26 cellular contexts compared by ENCODE assay signal in genomic region chr17:72915631-72916081, GRCh38.
"Had no signal": no experiment of that assay in that cellular context is flagged by ENCODE, and none has a peak within 500 bp of the region (broad histone marks: within the 10 kb centered on the region; RNA-seq: fewer than 3 reads in every experiment).

No MANE protein-coding gene starts in this region.

- ATAC-seq: activated CD4-positive, CD25-positive, alpha-beta regulatory T cell treated with anti-CD3 and anti-CD28 coated beads, Interleukin-2, amount 50 U/mL, for 24 hours; heart left ventricle; natural killer cell; sciatic nerve; stimulated activated memory B cell treated with anti-CD40 and anti-IgM and Interleukin-4, amounts not matched to agents 10 μg/mL and 1 μg/mL and 100 μg/mL, for 72 hours; stimulated activated naive CD8-positive, alpha-beta T cell treated with anti-CD3 and anti-CD28 coated beads, Interleukin-15, amount 100 ng/mL, for 72 hours; T-helper 17 cell had no signal

- DNase-seq: activated CD4-positive, alpha-beta memory T cell treated with anti-CD3 and anti-CD28 coated beads for 36 hours; activated CD4-positive, alpha-beta T cell treated with anti-CD3 and anti-CD28 coated beads, Interleukin-2, amount 10 ng/mL, durations not matched to agents 24 days and 14 days; activated CD8-positive, alpha-beta memory T cell treated with anti-CD3 and anti-CD28 coated beads, Interleukin-2, amount 50 U/mL, for 4 hours; activated gamma-delta T cell treated with Interleukin-2 at 50 U/mL for 16 hours; activated naive CD4-positive, alpha-beta T cell treated with anti-CD3 and anti-CD28 coated beads, Interleukin-2, amount 50 U/mL, for 16 hours; activated T-cell treated with anti-CD3 and anti-CD28 coated beads, Interleukin-2, amount 50 U/mL, for 1 hour; amniotic stem cell; central memory CD4-positive, alpha-beta T cell; dermis blood vessel endothelial cell; effector CD8-positive, alpha-beta T cell; erythroblast; heart left ventricle; immature natural killer cell; natural killer cell; stimulated activated CD4-positive, alpha-beta T cell treated with anti-CD3 and anti-CD28 coated beads, Interleukin-12 subunit alpha, Interleukin-12 subunit beta, amount 100 ng/mL, for 4 hours; stimulated activated CD4-positive, alpha-beta T cell treated with anti-CD3 and anti-CD28 coated beads, Interleukin-4, amount 100 ng/mL, for 4 hours; stimulated activated CD8-positive, alpha-beta memory T cell treated with anti-CD3 and anti-CD28 coated beads, Interleukin-4, amount 100 ng/mL, for 48 hours; stimulated activated naive CD8-positive, alpha-beta T cell treated with anti-CD3 and anti-CD28 coated beads, Interleukin-15, amount 100 ng/mL, for 72 hours; T-helper 17 cell; T1000; thyroid gland; upper lobe of left lung; WERI-Rb-1 had no signal
